ENCODE assay signal across 14 cellular contexts in genomic region chr17:511833-512251, GRCh38.
DNase-seq lines count a peak whose midpoint lies in the region; ATAC-seq and TF ChIP-seq lines count a peak whose summit lies in the region.
"Had no signal": no experiment of that assay in that cellular context is flagged by ENCODE, and none has a peak within 500 bp of the region (broad histone marks: within the 10 kb centered on the region; RNA-seq: fewer than 3 reads in every experiment).

No MANE protein-coding gene starts in this region.

- ATAC-seq in RWPE2 (ENCODE audit: low read depth) = peak; percentile 59
- no peak for ATAC-seq in HG03025 (IDR thresholded peaks at IDR 0.05; ENCODE audit: low FRiP score, unreplicated experiment)
- ATAC-seq in HG03354 (IDR thresholded peaks at IDR 0.05; ENCODE audit: poor library complexity, severe bottlenecking, unreplicated experiment) = no peak
- ATAC-seq: K562 had no signal

- peak; percentile 78 for DNase-seq in AG20443 (ENCODE audit: low spot score)
- no peak for DNase-seq in RWPE2 (ENCODE audit: low spot score)
- peak; percentile 48 for DNase-seq in fibroblast of peridontal ligament (ENCODE audit: extremely low read depth)
- DNase-seq in NCI-H2227 treated with DMSO at 0.1 percent for 48 hours (lab: John Stamatoyannopoulos, UW) = no peak
- DNase-seq in RKO (ENCODE audit: low spot score) = no peak
- DNase-seq: CD4-positive, alpha-beta T cell; esophagus squamous epithelium; GOT3; NCI-H2081 treated with DMSO at 0.1 percent for 48 hours; PC-9 had no signal

- TF ChIP-seq CTCF in RWPE2 (IDR thresholded peaks at IDR 0.05; ENCODE audit: poor library complexity, severe bottlenecking) = no peak

- H3K36me3 ChIP-seq in RWPE2 (ENCODE audit: low read depth) (no peaks in the 10 kb centered on the region), rectal smooth muscle tissue (ENCODE audit: control insufficient read depth, insufficient read depth, low read length) (no peaks in the 10 kb centered on the region)

- H3K4me1 ChIP-seq in RWPE2 (ENCODE audit: insufficient read depth, poor library complexity, severe bottlenecking) (peaks cover 13% of the 10 kb centered on the region), rectal smooth muscle tissue (ENCODE audit: control insufficient read depth, insufficient read depth, low read length) (peaks cover 20% of the 10 kb centered on the region)

- no peak overlapping the region for H3K4me3 ChIP-seq in RWPE2 (ENCODE audit: severe bottlenecking)
- H3K4me3 ChIP-seq in rectal smooth muscle tissue (ENCODE audit: low read length) = peak overlapping the region; percentile 35
- H3K4me3 ChIP-seq: K562, PC-9 had no signal

- no peak overlapping the region for H3K9ac ChIP-seq in rectal smooth muscle tissue (ENCODE audit: low read length)

- H3K27me3 ChIP-seq in RWPE2 (ENCODE audit: insufficient read depth, poor library complexity, severe bottlenecking) (no peaks in the 10 kb centered on the region), rectal smooth muscle tissue (ENCODE audit: control insufficient read depth, insufficient read depth, low read length) (no peaks in the 10 kb centered on the region)
- H3K27me3 ChIP-seq: esophagus squamous epithelium had no signal

- H3K9me3 ChIP-seq in RWPE2 (ENCODE audit: severe bottlenecking) = no peaks in the 10 kb centered on the region
- H3K9me3 ChIP-seq: esophagus squamous epithelium had no signal

- H3K27ac ChIP-seq in RWPE2 (ENCODE audit: poor library complexity, severe bottlenecking) (peak overlapping the region; percentile 14), rectal smooth muscle tissue (ENCODE audit: low read depth, low read length) (peak overlapping the region; percentile 68)
- H3K27ac ChIP-seq: PC-9 had no signal

Comparison
In these comparisons a context has a peak if more than half of its experiments do, and no peak if none do; other contexts are left out.
1. DNase-seq: peak in AG20443 (single experiment) and fibroblast of peridontal ligament (single experiment); none in RWPE2 (single experiment), NCI-H2227 treated with DMSO at 0.1 percent for 48 hours (single experiment) and RKO (single experiment).